9 cellular contexts compared by ENCODE assay signal in the genomic region with DNA sequence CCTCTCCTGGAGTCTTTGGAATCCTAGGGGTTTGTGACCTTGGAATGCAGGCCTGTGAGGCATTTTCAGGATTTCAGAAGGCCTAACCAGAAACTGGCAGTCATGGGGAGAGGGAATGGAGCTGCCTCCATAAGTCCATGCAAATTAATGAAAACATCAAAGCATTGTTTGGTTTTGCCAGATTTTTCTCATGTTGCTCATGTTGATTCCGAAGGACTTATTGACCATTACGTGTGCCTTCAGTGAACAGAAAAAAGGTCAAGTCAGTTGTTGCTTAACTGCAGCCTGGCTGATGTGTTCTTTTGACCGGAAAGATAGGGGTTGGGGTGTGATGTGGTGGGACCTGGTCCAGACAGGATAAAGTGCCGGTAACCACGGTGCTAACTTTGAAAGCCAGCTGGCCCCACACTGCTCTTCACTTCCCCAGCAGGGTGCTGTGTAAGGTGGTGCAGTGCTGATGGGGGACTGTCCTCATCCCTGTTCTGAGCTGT. TPM values are rescaled to one million over a fixed set of nuclear protein-coding genes. Genes with fewer than 3 reads are reported as not detected.
A peak's percentile ranks its signal among the peaks of the same experiment; 100 is the strongest.
DNase-seq lines count a peak whose midpoint lies in the region; ATAC-seq and TF ChIP-seq lines count a peak whose summit lies in the region.
"Had no signal": no experiment of that assay in that cellular context is flagged by ENCODE, and none has a peak within 500 bp of the region (broad histone marks: within the 10 kb centered on the region; RNA-seq: fewer than 3 reads in every experiment).

No MANE protein-coding gene starts in this region.

- H3K9me3 ChIP-seq in endodermal cell (ENCODE audit: control insufficient read depth, low read length) = no peaks in the 10 kb centered on the region
- no peaks in the 10 kb centered on the region for H3K9me3 ChIP-seq in vagina

- H3K9me3 Mint-ChIP-seq in endodermal cell = no peaks in the 10 kb centered on the region

- H3K27ac Mint-ChIP-seq in endodermal cell = peak overlapping the region; percentile 67
- H3K27ac Mint-ChIP-seq: stimulated activated naive B cell treated with anti-CD40 and anti-IgM and Interleukin-4, amounts not matched to agents 10 μg/mL and 1 μg/mL and 100 μg/mL, for 72 hours had no signal

- no peak overlapping the region for H3K9ac ChIP-seq in endodermal cell (ENCODE audit: extremely low read depth, low read length, poor library complexity, severe bottlenecking)

- TF ChIP-seq CTCF in endodermal cell (conservative IDR thresholded peaks at IDR 0.05) = no peak
- no peak for TF ChIP-seq CTCF in vagina (IDR thresholded peaks at IDR 0.05)

- ATAC-seq in GM19023 (IDR thresholded peaks at IDR 0.05; ENCODE audit: unreplicated experiment) = no peak
- no peak for ATAC-seq in HG03095 (IDR thresholded peaks at IDR 0.05; ENCODE audit: unreplicated experiment)
- ATAC-seq: stimulated activated naive B cell treated with anti-CD40 and anti-IgM and Interleukin-4, amounts not matched to agents 10 μg/mL and 1 μg/mL and 100 μg/mL, for 72 hours had no signal

- H3K27me3 Mint-ChIP-seq in endodermal cell (ENCODE audit: insufficient read depth) = no peaks in the 10 kb centered on the region

- DNase-seq in LoVo (ENCODE audit: low spot score) (peak; percentile 28), endodermal cell (peak; percentile 70), medulla oblongata (ENCODE audit: extremely low spot score) (peak; percentile 33), vagina (ENCODE audit: extremely low spot score in 2 of 2) (peak in 1 of 2 donors; percentile 88), Kasumi-1 (lab: John Stamatoyannopoulos, UW) (no peak)
- DNase-seq: stimulated activated naive B cell treated with anti-CD40 and anti-IgM and Interleukin-4, amounts not matched to agents 10 μg/mL and 1 μg/mL and 100 μg/mL, for 72 hours had no signal

- H3K4me3 Mint-ChIP-seq in endodermal cell = no peak overlapping the region
- H3K4me3 Mint-ChIP-seq: stimulated activated naive B cell treated with anti-CD40 and anti-IgM and Interleukin-4, amounts not matched to agents 10 μg/mL and 1 μg/mL and 100 μg/mL, for 72 hours had no signal

- H3K36me3 Mint-ChIP-seq in endodermal cell (ENCODE audit: low read depth) = peaks cover 33% of the 10 kb centered on the region
- H3K36me3 Mint-ChIP-seq: stimulated activated naive B cell treated with anti-CD40 and anti-IgM and Interleukin-4, amounts not matched to agents 10 μg/mL and 1 μg/mL and 100 μg/mL, for 72 hours had no signal

- H3K27me3 ChIP-seq in endodermal cell (ENCODE audit: control insufficient read depth, insufficient read depth, low read length, poor library complexity, severe bottlenecking) (no peaks in the 10 kb centered on the region), vagina (no peaks in the 10 kb centered on the region)

- 46 to 56% methylated on average over 3 to 5 of the region's 5 CpGs for WGBS in endodermal cell (ENCODE audit: insufficient coverage in 1 of 2, insufficient read length in 1 of 2), 2 experiments

- intact Hi-C loops in vagina (cut with DNase I) = no loop called here

- H3K27ac ChIP-seq in endodermal cell (ENCODE audit: low read depth, low read length) (no peak overlapping the region), vagina (peak overlapping the region; percentile 67)

- no peak for TF ChIP-seq POLR2A in vagina (IDR thresholded peaks at IDR 0.05)

- peaks cover 38% of the 10 kb centered on the region for H3K4me1 ChIP-seq in endodermal cell (ENCODE audit: control insufficient read depth, insufficient read depth, low read length)
- peaks cover 43% of the 10 kb centered on the region for H3K4me1 ChIP-seq in vagina

- peaks cover 55% of the 10 kb centered on the region for H3K4me1 Mint-ChIP-seq in endodermal cell
- H3K4me1 Mint-ChIP-seq: stimulated activated naive B cell treated with anti-CD40 and anti-IgM and Interleukin-4, amounts not matched to agents 10 μg/mL and 1 μg/mL and 100 μg/mL, for 72 hours had no signal

- H3K36me3 ChIP-seq in endodermal cell (ENCODE audit: control insufficient read depth, insufficient read depth, low read length) (peaks cover 48% of the 10 kb centered on the region), vagina (no peaks in the 10 kb centered on the region)

- no peak overlapping the region for H3K4me3 ChIP-seq in endodermal cell (ENCODE audit: low read length)
- no peak overlapping the region for H3K4me3 ChIP-seq in vagina

RNA-seq across cellular contexts. Expression of a gene that starts 3.6 kb away (rescaled TPM):
- total RNA-seq in endodermal cell = not detected
- not detected for polyA plus RNA-seq in endodermal cell (2013, experiment 1 of 2)
- not detected for polyA plus RNA-seq in endodermal cell (2013, experiment 2 of 2)
- not detected for total RNA-seq in vagina
- total RNA-seq: glomerular endothelial cell had no signal

RNA-seq across cellular contexts. Expression of a gene that starts 30.6 kb away (rescaled TPM):
- 100 to 1,000 TPM; 237 to 319 TPM for total RNA-seq in endodermal cell
- polyA plus RNA-seq in endodermal cell (2013, experiment 1 of 2) = 114 TPM
- polyA plus RNA-seq in endodermal cell (2013, experiment 2 of 2) = 116 TPM
- total RNA-seq in vagina = 17.7 TPM

Comparison
In these comparisons a context has a peak if more than half of its experiments do, and no peak if none do; other contexts are left out.
1. DNase-seq: peak in LoVo (single experiment), endodermal cell (single experiment) and medulla oblongata (single experiment); none in Kasumi-1 (0 of 2).
2. RNA of a gene that starts 30.6 kb away (total RNA-seq): 237 to 319 TPM in endodermal cell; 17.7 TPM in vagina (single experiment); every median in the first group is over 10 times any median in the second.